Comparison of ENCODE assay signal across 10 cellular contexts in the genomic region with DNA sequence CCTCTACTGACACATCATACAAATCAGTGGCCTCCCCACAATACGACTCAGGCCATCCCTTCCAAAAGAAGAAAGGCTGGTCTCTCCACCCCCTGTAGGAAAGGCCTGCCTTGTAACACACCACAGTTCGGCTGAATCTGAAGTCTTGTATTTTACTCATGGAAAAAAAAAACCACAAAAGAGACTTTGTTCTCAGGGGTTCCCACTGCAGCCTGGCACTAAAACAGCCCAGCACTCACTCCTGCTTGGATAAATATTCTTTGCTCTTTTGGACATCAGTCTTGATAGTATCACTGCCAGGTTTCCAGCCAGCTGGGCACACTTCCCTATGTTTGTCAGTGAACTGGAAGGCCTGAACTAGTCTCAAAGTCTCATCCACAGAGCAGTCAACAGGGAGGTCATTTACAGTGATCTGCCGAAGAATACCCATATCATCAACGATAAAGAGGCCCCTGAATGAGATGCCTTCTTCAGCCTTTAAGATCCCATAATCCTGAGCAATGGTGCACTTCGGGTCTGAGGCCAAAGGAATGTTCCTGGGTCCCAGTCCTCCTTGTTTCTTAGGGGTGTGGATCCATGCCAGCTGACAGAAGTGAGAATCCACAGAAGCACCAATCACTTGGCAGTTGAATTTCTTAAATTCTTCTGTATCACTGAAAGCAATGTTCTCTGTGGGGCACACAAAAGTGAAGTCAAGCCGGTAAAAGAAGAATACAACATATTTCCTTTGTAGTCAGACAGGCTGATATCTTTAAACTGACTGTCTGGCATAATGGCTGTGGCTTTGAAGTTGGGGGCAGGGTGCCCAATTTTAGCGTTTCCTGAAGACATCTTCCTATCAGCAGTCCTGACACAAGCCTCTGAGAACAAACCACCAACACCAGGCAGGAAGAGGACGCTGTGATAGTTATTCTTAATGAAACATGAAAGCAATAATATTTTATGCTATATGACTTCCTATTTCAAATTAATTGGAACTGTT.
DNase-seq lines count a peak whose midpoint lies in the region; ATAC-seq and TF ChIP-seq lines count a peak whose summit lies in the region.
"Had no signal": no experiment of that assay in that cellular context is flagged by ENCODE, and none has a peak within 500 bp of the region (broad histone marks: within the 10 kb centered on the region; RNA-seq: fewer than 3 reads in every experiment).

No MANE protein-coding gene starts in this region.

- DNase-seq in OCI-M1 (lab: John Stamatoyannopoulos, UW) = peak; percentile 98
- DNase-seq in fibroblast of villous mesenchyme (ENCODE audit: low read depth) = peak; percentile 10
- no peak for DNase-seq in nephron progenitor cell
- DNase-seq in ureter (ENCODE audit: low spot score) = no peak
- no peak for DNase-seq in NCI-H69 (lab: John Stamatoyannopoulos, UW)
- DNase-seq: NCI-H82, T1000 had no signal

- H3K9me3 Mint-ChIP-seq in nephron progenitor cell = peaks cover 4% of the 10 kb centered on the region

- no peaks in the 10 kb centered on the region for H3K79me2 ChIP-seq in ACC112 (ENCODE audit: control insufficient read depth, insufficient read depth, low read length, unreplicated experiment)

- H3K27ac Mint-ChIP-seq in nephron progenitor cell = peak overlapping the region; percentile 77

- no peak for ATAC-seq in GM19328 (IDR thresholded peaks at IDR 0.05; ENCODE audit: unreplicated experiment)
- ATAC-seq in GM18867 (IDR thresholded peaks at IDR 0.05; ENCODE audit: unreplicated experiment) = no peak

- no peak overlapping the region for H3K4me3 ChIP-seq in ACC112 (ENCODE audit: low read depth, low read length)
- no peak overlapping the region for H3K4me3 ChIP-seq in fibroblast of villous mesenchyme (ENCODE audit: low read depth, low read length)

- H2AFZ ChIP-seq in ACC112 (ENCODE audit: low read length, unreplicated experiment) = peak overlapping the region; percentile 46

- TF ChIP-seq CTCF in fibroblast of villous mesenchyme (IDR thresholded peaks at IDR 0.05; ENCODE audit: insufficient read depth, low read depth, low read length) = no peak
- no peak for TF ChIP-seq CTCF in nephron progenitor cell (IDR thresholded peaks at IDR 0.05)

- H3K4me3 Mint-ChIP-seq in nephron progenitor cell = no peak overlapping the region

- H3K4me1 Mint-ChIP-seq in nephron progenitor cell = no peaks in the 10 kb centered on the region

- H3K27me3 ChIP-seq in ACC112 (ENCODE audit: insufficient read depth, low read length) = no peaks in the 10 kb centered on the region

- no peaks in the 10 kb centered on the region for H3K36me3 ChIP-seq in ACC112 (ENCODE audit: insufficient read depth, low read length)

- peaks cover 3% of the 10 kb centered on the region for H3K27me3 Mint-ChIP-seq in nephron progenitor cell (ENCODE audit: low read depth, poor library complexity)

- H3K27ac ChIP-seq in ACC112 (ENCODE audit: low read depth, low read length) = no peak overlapping the region

- no peaks in the 10 kb centered on the region for H3K4me1 ChIP-seq in ACC112 (ENCODE audit: control insufficient read depth, insufficient read depth, low read length, unreplicated experiment)

- H3K36me3 Mint-ChIP-seq in nephron progenitor cell (ENCODE audit: low read depth) = no peaks in the 10 kb centered on the region

Comparison
In these comparisons a context has a peak if more than half of its experiments do, and no peak if none do; other contexts are left out.
1. DNase-seq: peak in OCI-M1 (single experiment) and fibroblast of villous mesenchyme (single experiment); none in nephron progenitor cell (single experiment), ureter (single experiment) and NCI-H69 (single experiment).